ENCODE assay signal across 19 cellular contexts in genomic region chr19:4082172-4082571, GRCh38.
"Had no signal": no experiment of that assay in that cellular context is flagged by ENCODE, and none has a peak within 500 bp of the region (broad histone marks: within the 10 kb centered on the region; RNA-seq: fewer than 3 reads in every experiment).

No MANE protein-coding gene starts in this region.

- DNase-seq: activated B cell treated with CpG ODN at 0.5 μM for 24 hours; activated CD4-positive, alpha-beta T cell treated with anti-CD3 and anti-CD28 coated beads, Interleukin-2, amount 10 ng/mL, durations not matched to agents 24 days and 14 days; activated naive CD4-positive, alpha-beta T cell treated with Interleukin-2 at 50 U/mL for 16 hours; gastrocnemius medialis; heart left ventricle; left cardiac atrium; mammary epithelial cell; naive thymus-derived CD8-positive, alpha-beta T cell; posterior cingulate gyrus; stimulated activated CD4-positive, alpha-beta T cell treated with anti-CD3 and anti-CD28 coated beads, Interleukin-2, amount 100 ng/mL, for 48 hours; stimulated activated naive B cell treated with anti-CD40 and anti-IgM and Interleukin-4, amounts not matched to agents 10 μg/mL and 1 μg/mL and 100 μg/mL, for 72 hours; T-helper 2 cell; tibial artery had no signal

- H3K36me3 ChIP-seq: gastrocnemius medialis, heart left ventricle, tibial artery, vagina had no signal

- H3K27ac Mint-ChIP-seq: activated B cell treated with CpG ODN at 0.5 μM for 24 hours; activated CD4-positive, alpha-beta T cell treated with anti-CD3 and anti-CD28 coated beads, Interleukin-2, amount 10 ng/mL, durations not matched to agents 24 days and 14 days; activated T-helper 17 cell treated with anti-CD3 and anti-CD28 coated beads, Interleukin-2, amount 50 U/mL, for 72 hours; stimulated activated naive B cell treated with anti-CD40 and anti-IgM and Interleukin-4, amounts not matched to agents 10 μg/mL and 1 μg/mL and 100 μg/mL, for 72 hours had no signal

- H3K4me3 ChIP-seq: gastrocnemius medialis, heart left ventricle, tibial artery, vagina had no signal

- H3K27ac ChIP-seq: epithelial cell of prostate, tibial artery, vagina had no signal

- H3K36me3 Mint-ChIP-seq: naive thymus-derived CD8-positive, alpha-beta T cell; stimulated activated naive B cell treated with anti-CD40 and anti-IgM and Interleukin-4, amounts not matched to agents 10 μg/mL and 1 μg/mL and 100 μg/mL, for 72 hours had no signal

- H3K9me3 ChIP-seq: gastrocnemius medialis, heart left ventricle, tibial artery, vagina had no signal

- H3K27me3 Mint-ChIP-seq: activated B cell treated with CpG ODN at 0.5 μM for 24 hours; activated CD4-positive, alpha-beta T cell treated with anti-CD3 and anti-CD28 coated beads, Interleukin-2, amount 10 ng/mL, durations not matched to agents 24 days and 14 days; activated T-helper 17 cell treated with anti-CD3 and anti-CD28 coated beads, Interleukin-2, amount 50 U/mL, for 72 hours; naive thymus-derived CD8-positive, alpha-beta T cell; stimulated activated naive B cell treated with anti-CD40 and anti-IgM and Interleukin-4, amounts not matched to agents 10 μg/mL and 1 μg/mL and 100 μg/mL, for 72 hours had no signal

- H3K27me3 ChIP-seq: gastrocnemius medialis, heart left ventricle, vagina had no signal

- H3K4me3 Mint-ChIP-seq: activated B cell treated with CpG ODN at 0.5 μM for 24 hours; activated CD4-positive, alpha-beta T cell treated with anti-CD3 and anti-CD28 coated beads, Interleukin-2, amount 10 ng/mL, durations not matched to agents 24 days and 14 days; activated T-helper 17 cell treated with anti-CD3 and anti-CD28 coated beads, Interleukin-2, amount 50 U/mL, for 72 hours; stimulated activated naive B cell treated with anti-CD40 and anti-IgM and Interleukin-4, amounts not matched to agents 10 μg/mL and 1 μg/mL and 100 μg/mL, for 72 hours had no signal

- H3K9me3 Mint-ChIP-seq: activated B cell treated with CpG ODN at 0.5 μM for 24 hours; activated CD4-positive, alpha-beta T cell treated with anti-CD3 and anti-CD28 coated beads, Interleukin-2, amount 10 ng/mL, durations not matched to agents 24 days and 14 days; activated T-helper 17 cell treated with anti-CD3 and anti-CD28 coated beads, Interleukin-2, amount 50 U/mL, for 72 hours; naive thymus-derived CD8-positive, alpha-beta T cell; stimulated activated naive B cell treated with anti-CD40 and anti-IgM and Interleukin-4, amounts not matched to agents 10 μg/mL and 1 μg/mL and 100 μg/mL, for 72 hours had no signal

- FAIRE-seq: astrocyte, bronchial epithelial cell, TTC549 had no signal

- ATAC-seq: gastrocnemius medialis; left cardiac atrium; naive thymus-derived CD8-positive, alpha-beta T cell; stimulated activated naive B cell treated with anti-CD40 and anti-IgM and Interleukin-4, amounts not matched to agents 10 μg/mL and 1 μg/mL and 100 μg/mL, for 72 hours had no signal
